ENCODE assay signal across 16 cellular contexts in genomic region chr5:133059621-133060020, GRCh38.
A peak's percentile ranks its signal among the peaks of the same experiment; 100 is the strongest.
DNase-seq lines count a peak whose midpoint lies in the region; ATAC-seq lines count a peak whose summit lies in the region.
"Had no signal": no experiment of that assay in that cellular context is flagged by ENCODE, and none has a peak within 500 bp of the region (broad histone marks: within the 10 kb centered on the region; RNA-seq: fewer than 3 reads in every experiment).

No MANE protein-coding gene starts in this region.

- H3K36me3 Mint-ChIP-seq in activated T-cell treated with anti-CD3 and anti-CD28 coated beads, Interleukin-2, amount 50 U/mL, for 24 hours (ENCODE audit: low read depth): peaks cover 51% of the 10 kb centered on the region
- H3K36me3 Mint-ChIP-seq in central memory CD8-positive, alpha-beta T cell (ENCODE audit: insufficient read depth): peaks cover 4% of the 10 kb centered on the region

- DNase-seq in activated T-cell treated with anti-CD3 and anti-CD28 coated beads, Interleukin-2, amount 50 U/mL, for 24 hours: no peak
- DNase-seq in activated T-cell treated with anti-CD3 and anti-CD28 coated beads for 4 hours (no peak), NCI-H524 treated with DMSO at 0.1 percent for 48 hours (lab: John Stamatoyannopoulos, UW) (peak; percentile 85), superior temporal gyrus (ENCODE audit: extremely low spot score) (peak; percentile 6), NCI-H2227 (lab: John Stamatoyannopoulos, UW; ENCODE audit: unreplicated experiment) (no peak)
- no peak for DNase-seq in central memory CD8-positive, alpha-beta T cell (ENCODE audit: low spot score in 2 of 2)
- no peak for DNase-seq in activated CD8-positive, alpha-beta memory T cell treated with anti-CD3 and anti-CD28 coated beads, Interleukin-2, amount 50 U/mL, for 4 hours
- DNase-seq: DND-41, GDM1, IMR-90, NCI-H1436 treated with DMSO at 0.1 percent for 48 hours, NCI-H2081 treated with DMSO at 0.1 percent for 48 hours, NCI-H226, SIG-M5 had no signal

- no peak overlapping the region for H3K4me3 Mint-ChIP-seq in activated T-cell treated with anti-CD3 and anti-CD28 coated beads, Interleukin-2, amount 50 U/mL, for 24 hours
- no peak overlapping the region for H3K4me3 Mint-ChIP-seq in central memory CD8-positive, alpha-beta T cell

- peaks cover 67% of the 10 kb centered on the region for H3K4me1 Mint-ChIP-seq in activated T-cell treated with anti-CD3 and anti-CD28 coated beads, Interleukin-2, amount 50 U/mL, for 24 hours (ENCODE audit: low read depth)
- H3K4me1 Mint-ChIP-seq in central memory CD8-positive, alpha-beta T cell: peaks cover 40% of the 10 kb centered on the region

- no peaks in the 10 kb centered on the region for H3K27me3 Mint-ChIP-seq in activated T-cell treated with anti-CD3 and anti-CD28 coated beads, Interleukin-2, amount 50 U/mL, for 24 hours
- no peaks in the 10 kb centered on the region for H3K27me3 Mint-ChIP-seq in central memory CD8-positive, alpha-beta T cell

- no peaks in the 10 kb centered on the region for H3K9me3 Mint-ChIP-seq in activated T-cell treated with anti-CD3 and anti-CD28 coated beads, Interleukin-2, amount 50 U/mL, for 24 hours
- H3K9me3 Mint-ChIP-seq in central memory CD8-positive, alpha-beta T cell: no peaks in the 10 kb centered on the region

- H3K27ac Mint-ChIP-seq in activated T-cell treated with anti-CD3 and anti-CD28 coated beads, Interleukin-2, amount 50 U/mL, for 24 hours: peak overlapping the region; percentile 34
- peak overlapping the region; percentile 22 for H3K27ac Mint-ChIP-seq in central memory CD8-positive, alpha-beta T cell (ENCODE audit: low read depth)

- no peak for ATAC-seq in central memory CD8-positive, alpha-beta T cell (replicated peaks; ENCODE audit: extremely low read depth, poor library complexity, severe bottlenecking)
- no peak for ATAC-seq in GM18858 (IDR thresholded peaks at IDR 0.05; ENCODE audit: unreplicated experiment)
- ATAC-seq: HCT116 had no signal

Comparison
In these comparisons a context has a peak if more than half of its experiments do, and no peak if none do; other contexts are left out.
1. DNase-seq: peak in NCI-H524 treated with DMSO at 0.1 percent for 48 hours (single experiment) and superior temporal gyrus (single experiment); none in activated T-cell treated with anti-CD3 and anti-CD28 coated beads, Interleukin-2, amount 50 U/mL, for 24 hours (single experiment), activated T-cell treated with anti-CD3 and anti-CD28 coated beads for 4 hours (single experiment), central memory CD8-positive, alpha-beta T cell (0 of 2), NCI-H2227 (single experiment) and activated CD8-positive, alpha-beta memory T cell treated with anti-CD3 and anti-CD28 coated beads, Interleukin-2, amount 50 U/mL, for 4 hours (single experiment).